ENCODE assay signal across 16 cellular contexts in genomic region chr15:31598620-31599019, GRCh38.
DNase-seq lines count a peak whose midpoint lies in the region; ATAC-seq, FAIRE-seq and TF ChIP-seq lines count a peak whose summit lies in the region.
"Had no signal": no experiment of that assay in that cellular context is flagged by ENCODE, and none has a peak within 500 bp of the region (broad histone marks: within the 10 kb centered on the region; RNA-seq: fewer than 3 reads in every experiment).

No MANE protein-coding gene starts in this region.

- FAIRE-seq in GM19239 (lab: Jason Lieb, UNC), result no peak

- TF ChIP-seq CTCF in H9 (conservative IDR thresholded peaks at IDR 0.05), result no peak

- no peak overlapping the region for H4K5ac ChIP-seq in H9 (ENCODE audit: insufficient read length, low read depth, low read length)

- H3K27ac Mint-ChIP-seq in H9, result peak overlapping the region in 1 of 3 experiments; percentile 89; a peak in 1 of 7 replicates
- H3K27ac Mint-ChIP-seq: activated CD4-positive, alpha-beta memory T cell treated with anti-CD3 and anti-CD28 coated beads for 36 hours; activated naive CD4-positive, alpha-beta T cell treated with anti-CD3 and anti-CD28 coated beads for 36 hours; stimulated activated naive CD8-positive, alpha-beta T cell treated with anti-CD3 and anti-CD28 coated beads, Interleukin-15, amount 100 ng/mL, for 72 hours had no signal

- no peak overlapping the region for H2BK15ac ChIP-seq in H9 (ENCODE audit: low read depth, low read length)
- H2BK15ac ChIP-seq in neuronal stem cell (ENCODE audit: low read length), result no peak overlapping the region

- H2AFZ ChIP-seq in H9 (ENCODE audit: low read length), result no peak overlapping the region
- peak overlapping the region; percentile 11 for H2AFZ ChIP-seq in neuronal stem cell (ENCODE audit: low read length)

- H4K91ac ChIP-seq in H9 (ENCODE audit: insufficient read length, low read depth, low read length) (no peak overlapping the region), neuronal stem cell (ENCODE audit: low read depth, low read length, poor library complexity) (no peak overlapping the region)

- H3K18ac ChIP-seq in H9 (ENCODE audit: insufficient read length, low read depth, low read length), result no peak overlapping the region
- H3K18ac ChIP-seq in neuronal stem cell (ENCODE audit: low read length), result no peak overlapping the region

- no peak overlapping the region for H3K4me3 ChIP-seq in neuronal stem cell (ENCODE audit: low read length in 2 of 2)
- H3K4me3 ChIP-seq: BLaER1 treated with 17β-estradiol and CSF1 and Interleukin-3, amounts not matched to agents 10 nM and 100 nM; right atrium auricular region had no signal

- no peaks in the 10 kb centered on the region for H3K4me1 ChIP-seq in H9 (ENCODE audit: insufficient read depth, low read length)
- no peaks in the 10 kb centered on the region for H3K4me1 ChIP-seq in neuronal stem cell (ENCODE audit: control insufficient read depth in 2 of 2, insufficient read depth in 1 of 2, low read depth in 1 of 2, low read length in 2 of 2)
- H3K4me1 ChIP-seq: right atrium auricular region had no signal

- H3K23me2 ChIP-seq in H9 (ENCODE audit: insufficient read length, low read depth, low read length, poor library complexity, severe bottlenecking), result no peaks in the 10 kb centered on the region

- ATAC-seq in HG03521 (IDR thresholded peaks at IDR 0.05; ENCODE audit: unreplicated experiment), result no peak
- ATAC-seq: Panc1; stimulated activated naive CD8-positive, alpha-beta T cell treated with anti-CD3 and anti-CD28 coated beads, Interleukin-15, amount 100 ng/mL, for 72 hours had no signal

- no peak overlapping the region for H3K56ac ChIP-seq in H9 (ENCODE audit: insufficient read length, low read depth, low read length)

- peaks cover 30 to 32% of the 10 kb centered on the region in 2 experiments for H3K4me1 Mint-ChIP-seq in H9
- H3K4me1 Mint-ChIP-seq: stimulated activated naive CD8-positive, alpha-beta T cell treated with anti-CD3 and anti-CD28 coated beads, Interleukin-15, amount 100 ng/mL, for 72 hours had no signal

- H3K79me2 ChIP-seq in H9 (ENCODE audit: insufficient read depth, low read length), result no peaks in the 10 kb centered on the region

- H3K9me3 ChIP-seq in H9 (ENCODE audit: control insufficient read depth, low read depth, low read length) (no peaks in the 10 kb centered on the region), neuronal stem cell (replicated peaks in 1 of 2; ENCODE audit: control insufficient read depth in 2 of 2, insufficient read depth in 1 of 2, low read depth in 1 of 2, low read length in 2 of 2) (no peaks in the 10 kb centered on the region)
- H3K9me3 ChIP-seq: right atrium auricular region had no signal

- H2BK120ac ChIP-seq in H9 (ENCODE audit: low read depth, low read length, poor library complexity, severe bottlenecking) (no peak overlapping the region), neuronal stem cell (ENCODE audit: low read depth, low read length) (no peak overlapping the region)

- peaks cover 5 to 7% of the 10 kb centered on the region in 2 experiments; a peak in 2 of 5 replicates for H3K9me3 Mint-ChIP-seq in H9

- H3K27me3 ChIP-seq in H9 (ENCODE audit: insufficient read depth, low read length) (no peaks in the 10 kb centered on the region), neuronal stem cell (ENCODE audit: control insufficient read depth in 3 of 3, insufficient read depth in 3 of 3, low read depth in 1 of 3, low read length in 3 of 3) (no peaks in the 10 kb centered on the region)
- H3K27me3 ChIP-seq: BLaER1 treated with 17β-estradiol and CSF1 and Interleukin-3, amounts not matched to agents 10 nM and 100 nM; right atrium auricular region had no signal

- no peak overlapping the region for H3K9ac ChIP-seq in H9 (ENCODE audit: extremely low read depth, insufficient read length, low read length)
- no peak overlapping the region for H3K9ac ChIP-seq in neuronal stem cell (ENCODE audit: low read depth, low read length, poor library complexity)
- H3K9ac ChIP-seq: BLaER1 treated with 17β-estradiol and CSF1 and Interleukin-3, amounts not matched to agents 10 nM and 100 nM had no signal

- DNase-seq in H9 (peak; percentile 91), NCI-H510A treated with DMSO at 0.1 percent for 48 hours (lab: John Stamatoyannopoulos, UW) (peak; percentile 55), ecto neural progenitor cell (ENCODE audit: low spot score) (peak; percentile 60), neuronal stem cell (ENCODE audit: low spot score) (no peak), GM19239 (ENCODE audit: insufficient read length, low spot score) (no peak)
- no peak for DNase-seq in NK-92 treated with Interleukin-12 subunit alpha and Interleukin-12 subunit beta, amount 100 ng/mL, for 24 hours (lab: John Stamatoyannopoulos, UW)
- DNase-seq: activated CD4-positive, alpha-beta memory T cell treated with anti-CD3 and anti-CD28 coated beads for 36 hours; activated naive CD4-positive, alpha-beta T cell treated with anti-CD3 and anti-CD28 coated beads for 36 hours; central memory CD4-positive, alpha-beta T cell; NCI-H1694 treated with DMSO at 0.1 percent for 48 hours; stimulated activated naive CD8-positive, alpha-beta T cell treated with anti-CD3 and anti-CD28 coated beads, Interleukin-15, amount 100 ng/mL, for 72 hours; T-helper 2 cell had no signal

- H4K8ac ChIP-seq in H9 (replicated peaks; ENCODE audit: insufficient read length, low read depth, low read length) (no peak overlapping the region), neuronal stem cell (ENCODE audit: low read depth, low read length) (no peak overlapping the region)

- H4K20me1 ChIP-seq in H9 (ENCODE audit: control insufficient read depth, insufficient read depth, insufficient read length), result no peaks in the 10 kb centered on the region
- H4K20me1 ChIP-seq: BLaER1 treated with 17β-estradiol and CSF1 and Interleukin-3, amounts not matched to agents 10 nM and 100 nM had no signal

- H3K4me2 ChIP-seq in H9 (ENCODE audit: insufficient read depth, insufficient read length, low read length) (no peak overlapping the region), neuronal stem cell (ENCODE audit: insufficient read depth, low read length, poor library complexity, severe bottlenecking) (no peak overlapping the region)
- H3K4me2 ChIP-seq: BLaER1 treated with 17β-estradiol and CSF1 and Interleukin-3, amounts not matched to agents 10 nM and 100 nM had no signal

- H3K4ac ChIP-seq in H9 (ENCODE audit: low read depth, low read length), result no peak overlapping the region
- no peak overlapping the region for H3K4ac ChIP-seq in neuronal stem cell (ENCODE audit: low read length)

- no peak overlapping the region; a peak in 1 of 5 replicates for H3K4me3 Mint-ChIP-seq in H9
- H3K4me3 Mint-ChIP-seq: activated CD4-positive, alpha-beta memory T cell treated with anti-CD3 and anti-CD28 coated beads for 36 hours; activated naive CD4-positive, alpha-beta T cell treated with anti-CD3 and anti-CD28 coated beads for 36 hours; stimulated activated naive CD8-positive, alpha-beta T cell treated with anti-CD3 and anti-CD28 coated beads, Interleukin-15, amount 100 ng/mL, for 72 hours had no signal

- H2AK5ac ChIP-seq in H9 (ENCODE audit: insufficient read length, low read length) (no peak overlapping the region), neuronal stem cell (ENCODE audit: low read depth, low read length) (no peak overlapping the region)

- H3K79me1 ChIP-seq in H9 (ENCODE audit: insufficient read depth, low read depth, low read length, poor library complexity, severe bottlenecking) (no peaks in the 10 kb centered on the region), neuronal stem cell (ENCODE audit: low read depth, low read length) (no peaks in the 10 kb centered on the region)

- no peak overlapping the region for H2BK20ac ChIP-seq in H9 (ENCODE audit: low read depth, low read length, poor library complexity, severe bottlenecking)

- peaks cover 0 to 2% (median 0%) of the 10 kb centered on the region in 3 experiments; a peak in 1 of 7 replicates for H3K36me3 Mint-ChIP-seq in H9 (ENCODE audit: insufficient read depth in 1 of 3, low read depth in 3 of 3)
- H3K36me3 Mint-ChIP-seq: activated CD4-positive, alpha-beta memory T cell treated with anti-CD3 and anti-CD28 coated beads for 36 hours had no signal

- H3K23ac ChIP-seq in H9 (ENCODE audit: insufficient read length, low read depth, low read length) (no peak overlapping the region), neuronal stem cell (ENCODE audit: low read depth, low read length, poor library complexity) (no peak overlapping the region)

- H3T11ph ChIP-seq in H9 (ENCODE audit: low read length), result no peak overlapping the region

- H3K14ac ChIP-seq in H9 (ENCODE audit: insufficient read depth, low read length) (no peak overlapping the region), neuronal stem cell (ENCODE audit: low read length) (no peak overlapping the region)

- H3K36me3 ChIP-seq in neuronal stem cell (replicated peaks in 1 of 2; ENCODE audit: control insufficient read depth in 2 of 2, insufficient read depth in 2 of 2, low read length in 2 of 2), result no peaks in the 10 kb centered on the region
- H3K36me3 ChIP-seq: BLaER1 treated with 17β-estradiol and CSF1 and Interleukin-3, amounts not matched to agents 10 nM and 100 nM; right atrium auricular region had no signal

- H2BK5ac ChIP-seq in H9 (ENCODE audit: insufficient read length, low read length) (no peak overlapping the region), neuronal stem cell (ENCODE audit: low read length) (no peak overlapping the region)

- no peaks in the 10 kb centered on the region for H3K27me3 Mint-ChIP-seq in H9 (ENCODE audit: low read depth)

- H3K27ac ChIP-seq in H9 (ENCODE audit: insufficient read length, low read depth, low read length) (no peak overlapping the region), neuronal stem cell (replicated peaks; ENCODE audit: low read length) (no peak overlapping the region)
- H3K27ac ChIP-seq: BLaER1 treated with 17β-estradiol and CSF1 and Interleukin-3, amounts not matched to agents 10 nM and 100 nM; right atrium auricular region had no signal

- H2BK12ac ChIP-seq in H9 (ENCODE audit: insufficient read length, low read depth, low read length) (no peak overlapping the region), neuronal stem cell (ENCODE audit: low read length) (no peak overlapping the region)

- no CpG with 5 or more reads among the region's 7 CpGs for WGBS in H9 (ENCODE audit: extremely low coverage, insufficient read length, low lambda C conversion rate)
- WGBS in neuronal stem cell (ENCODE audit: extremely low coverage in 2 of 2, insufficient read length in 2 of 2, insufficient replicate concordance in 1 of 2), 2 donors, result no CpG with 5 or more reads among the region's 7 CpGs

Comparison
In these comparisons a context has a peak if more than half of its experiments do, and no peak if none do; other contexts are left out.
1. DNase-seq: peak in H9 (single experiment), NCI-H510A treated with DMSO at 0.1 percent for 48 hours (single experiment) and ecto neural progenitor cell (single experiment); none in neuronal stem cell (single experiment), GM19239 (single experiment) and NK-92 treated with Interleukin-12 subunit alpha and Interleukin-12 subunit beta, amount 100 ng/mL, for 24 hours (single experiment).